ENCODE assay signal across 8 cellular contexts in genomic region chr20:43409041-43409913, GRCh38. TPM values are rescaled to one million over a fixed set of nuclear protein-coding genes. Genes with fewer than 3 reads are reported as not detected.
DNase-seq lines count a peak whose midpoint lies in the region; ATAC-seq, FAIRE-seq and TF ChIP-seq lines count a peak whose summit lies in the region.

No MANE protein-coding gene starts in this region.

- no peak overlapping the region for H3K4me3 ChIP-seq in H1 (ENCODE audit: extremely low read depth in 1 of 4, insufficient read depth in 2 of 4, low read depth in 3 of 4, low read length in 4 of 4)
- H3K4me3 ChIP-seq in skeletal muscle cell (ENCODE audit: low read depth, low read length): no peak overlapping the region

- H2BK12ac ChIP-seq in H1 (ENCODE audit: low read depth, low read length): no peak overlapping the region

- H3K36me3 ChIP-seq in H1 (ENCODE audit: control insufficient read depth in 2 of 4, insufficient read depth in 4 of 4, low read length in 3 of 4): no peaks in the 10 kb centered on the region

- H3K79me1 ChIP-seq in H1 (ENCODE audit: low read depth, low read length): no peaks in the 10 kb centered on the region

- H4K91ac ChIP-seq in H1 (replicated peaks; ENCODE audit: insufficient read length, low read length): no peak overlapping the region

- H3K14ac ChIP-seq in H1 (ENCODE audit: insufficient read length): no peak overlapping the region

- no peak overlapping the region for H2BK20ac ChIP-seq in H1 (ENCODE audit: low read length)

- H3K56ac ChIP-seq in H1 (replicated peaks; ENCODE audit: insufficient read length, low read depth, low read length): no peak overlapping the region

- ATAC-seq in HG02840 (IDR thresholded peaks at IDR 0.05; ENCODE audit: low FRiP score, unreplicated experiment) (no peak), GM19463 (IDR thresholded peaks at IDR 0.05; ENCODE audit: unreplicated experiment) (no peak)

- H4K8ac ChIP-seq in H1 (ENCODE audit: extremely low read depth, insufficient read depth, low read length): no peak overlapping the region

- no peak for TF ChIP-seq EP300 in H1 (IDR thresholded peaks at IDR 0.05; ENCODE audit: borderline replicate concordance in 1 of 2, low read depth in 2 of 2, low read length in 2 of 2)

- TF ChIP-seq POLR2A in H1 (IDR thresholded peaks at IDR 0.05; ENCODE audit: control extremely low read depth in 1 of 2, low read depth in 2 of 2, low read length in 2 of 2): no peak

- no peak overlapping the region for H2BK15ac ChIP-seq in H1 (ENCODE audit: low read length)

- H2AFZ ChIP-seq in H1 (ENCODE audit: low read length): 0 out of 2 replicates have a peak overlapping the region, but pooled peaks have one; percentile 89

- peak overlapping the region; percentile 4 to 47; a peak in 2 of 4 replicates for H3K4me2 ChIP-seq in H1 (ENCODE audit: insufficient read depth in 1 of 2, low read depth in 2 of 2, low read length in 2 of 2)

- peak; percentile 73 for TF ChIP-seq CTCF in AG09319 (IDR thresholded peaks at IDR 0.05; ENCODE audit: low read depth, low read length)
- peak; percentile 72 for TF ChIP-seq CTCF in GM12873 (IDR thresholded peaks at IDR 0.05; ENCODE audit: insufficient read depth, low read depth, low read length, missing control alignments)
- peak in 2 of 3 experiments; percentile 75 to 81; a peak in 3 of 4 replicates for TF ChIP-seq CTCF in H1 (IDR thresholded peaks at IDR 0.05; ENCODE audit: control extremely low read depth in 1 of 3, insufficient read depth in 1 of 3, low read depth in 1 of 3, low read length in 3 of 3)

- no peak overlapping the region for H3K18ac ChIP-seq in H1 (ENCODE audit: extremely low read depth, low read length)

- TF ChIP-seq RAD21 in H1 (IDR thresholded peaks at IDR 0.05 in 1 of 2, conservative IDR thresholded peaks at IDR 0.05 in 1 of 2; ENCODE audit: low read depth in 2 of 2, low read length in 2 of 2): peak; percentile 95 to 96

- H3K79me2 ChIP-seq in H1 (ENCODE audit: control insufficient read depth in 1 of 2, insufficient read depth in 2 of 2, low read length in 2 of 2): no peaks in the 10 kb centered on the region

- H3K9ac ChIP-seq in H1 (replicated peaks in 1 of 4; ENCODE audit: extremely low read depth in 1 of 4, low read depth in 3 of 4, low read length in 3 of 4): no peak overlapping the region

- H3K4ac ChIP-seq in H1 (replicated peaks; ENCODE audit: insufficient read length, low read depth, low read length): no peak overlapping the region

- POLR2A ChIA-PET in H1 (lab: Charles Lee; ENCODE audit: partially characterized antibody): interaction anchor here (1.0 kb wide), 1 partner anchor 48 kb away, joined by 3 read pairs; the partner anchor contains the start of gene SRSF6

- no peaks in the 10 kb centered on the region; a peak in 2 of 7 replicates for H3K27me3 ChIP-seq in H1 (replicated peaks in 1 of 4; ENCODE audit: control insufficient read depth in 3 of 4, extremely low read depth in 1 of 4, insufficient read depth in 3 of 4, low read length in 3 of 4)

- no peak overlapping the region for H3K23ac ChIP-seq in H1 (ENCODE audit: insufficient read length)

- no peak overlapping the region for H2AK5ac ChIP-seq in H1 (ENCODE audit: low read depth, low read length)

- no peak overlapping the region for H3K27ac ChIP-seq in H1 (ENCODE audit: low read depth, low read length)

- no peak overlapping the region for H4K5ac ChIP-seq in H1 (ENCODE audit: insufficient read length, low read depth, low read length)

- no peaks in the 10 kb centered on the region for H3K23me2 ChIP-seq in H1 (ENCODE audit: low read depth, low read length)

- CTCF ChIA-PET in H1 (lab: Charles Lee; ENCODE audit: partially characterized antibody): interaction anchor here (0.6 to 2.6 kb wide), 34 partner anchors 10 to 1670 kb away, joined by 3 to 18 read pairs (median 4); no protein-coding TSS in a partner anchor

- peak; percentile 96 for FAIRE-seq in H1 (lab: Jason Lieb, UNC)

- H4K20me1 ChIP-seq in H1 (replicated peaks in 1 of 2; ENCODE audit: control insufficient read depth in 1 of 2, insufficient read depth in 2 of 2, low read length in 2 of 2): no peaks in the 10 kb centered on the region

- peaks cover 0 to 3% of the 10 kb centered on the region in 2 experiments; a peak in 1 of 4 replicates for H3K9me3 ChIP-seq in H1 (ENCODE audit: insufficient read depth in 2 of 2, low read depth in 1 of 2, low read length in 1 of 2)

- no peak for DNase-seq in AG09319 (ENCODE audit: extremely low read depth, low read depth)
- DNase-seq in NCI-H460 (ENCODE audit: extremely low read depth, low read depth): peak; percentile 15
- DNase-seq in H1 (ENCODE audit: low read depth in 1 of 2, low spot score in 2 of 2): peak; percentile 39 to 63
- DNase-seq in skeletal muscle cell (ENCODE audit: low read depth): peak; percentile 3
- DNase-seq in anterior cingulate cortex (lab: John Stamatoyannopoulos, UW): no peak

- WGBS in H1 (ENCODE audit: extremely low coverage in 1 of 2, insufficient coverage in 1 of 2, insufficient read length in 1 of 2, insufficient replicate concordance in 2 of 2, low coverage in 1 of 2, low lambda C conversion rate in 2 of 2, missing lambda C conversion rate in 1 of 2), 2 experiments: 28% methylated on average over 11 of the region's 12 CpGs; no CpG with 5 or more reads in 1 of the 2 experiments

- no peak overlapping the region for H2BK5ac ChIP-seq in H1 (ENCODE audit: low read depth, low read length)

- no peak overlapping the region for H2BK120ac ChIP-seq in H1 (replicated peaks; ENCODE audit: low read depth, low read length)

- no peaks in the 10 kb centered on the region for H3K4me1 ChIP-seq in H1 (replicated peaks in 1 of 4; ENCODE audit: control insufficient read depth in 3 of 4, insufficient read depth in 4 of 4, low read length in 3 of 4)

TF ChIP-seq in H1, 55 proteins besides CTCF, POLR2A, EP300 and RAD21:
- TF ChIP-seq KDM1A (IDR thresholded peaks at IDR 0.05; ENCODE audit: borderline replicate concordance, low read length) (0 out of 2 replicates have a peak, but pooled peaks have one; percentile 14), ATF2 (IDR thresholded peaks at IDR 0.05; ENCODE audit: low read length) (no peak)

RNA-seq across cellular contexts. Expression of gene SRSF6, which starts 48.4 kb away (rescaled TPM):
- total RNA-seq in NCI-H460 (2014; rRNA removed; shearing (Covaris generic)): 42.4 and 52.8 TPM in 2 replicates
- polyA plus RNA-seq in NCI-H460 (2014; cell fraction: nucleus; rRNA removed): 114 and 132 TPM in 2 replicates
- 165 and 171 TPM in 2 replicates for total RNA-seq in H1 (2021; fragmentation: NEBNext Ultra II Directional; extraction: Animal tissue kit (Norgen Biotek cat#: 25700))
- polyA plus RNA-seq in H1 (2011; rRNA removed): 38.5 and 48.0 TPM in 2 replicates
- 85.2 TPM for polyA plus RNA-seq in H1 (2011; cell fraction: cytosol; rRNA removed)
- polyA plus RNA-seq in H1 (2011; cell fraction: nucleus; rRNA removed): 72.6 TPM
- 94.8 to 126 TPM (median 106 TPM) in 4 replicates for polyA plus RNA-seq in H1 (2012, experiment 1 of 2)
- polyA plus RNA-seq in H1 (2012, experiment 2 of 2): 25.7 TPM
- 103 TPM for polyA plus RNA-seq in H1 (2013, experiment 1 of 2)
- 96.2 TPM for polyA plus RNA-seq in H1 (2013, experiment 2 of 2)
- 103 and 125 TPM in 2 replicates for polyA minus RNA-seq in H1 (2011; rRNA and poly(A)+ RNA removed)
- polyA minus RNA-seq in H1 (2011; cell fraction: cytosol; rRNA and poly(A)+ RNA removed): 75.4 TPM
- 91.8 TPM for polyA minus RNA-seq in H1 (2011; cell fraction: nucleus; rRNA and poly(A)+ RNA removed)

Comparison
In these comparisons a context has a peak if more than half of its experiments do, and no peak if none do; other contexts are left out.
1. DNase-seq: peak in NCI-H460 (single experiment), H1 (2 of 2) and skeletal muscle cell (single experiment); none in AG09319 (single experiment) and anterior cingulate cortex (0 of 58).
2. Peak in every context shown above with its lines, with median percentiles within 50 percentile points of each other: CTCF ChIP-seq.